ENCODE assay signal across 8 cellular contexts in genomic region chr17:7004398-7005253, GRCh38. TPM values are rescaled to one million over a fixed set of nuclear protein-coding genes. Genes with fewer than 3 reads are reported as not detected.
DNase-seq lines count a peak whose midpoint lies in the region; ATAC-seq, FAIRE-seq and TF ChIP-seq lines count a peak whose summit lies in the region.

No MANE protein-coding gene starts in this region.

- no peak for TF ChIP-seq POLR2A in GM12892 (IDR thresholded peaks at IDR 0.05; ENCODE audit: low read depth, low read length)

- ATAC-seq in GM19328 (IDR thresholded peaks at IDR 0.05; ENCODE audit: unreplicated experiment) (no peak), GM21723 (IDR thresholded peaks at IDR 0.05; ENCODE audit: unreplicated experiment) (no peak)

- FAIRE-seq in GM12892 (lab: Jason Lieb, UNC) = peak; percentile 94

- TF ChIP-seq CTCF in choroid plexus epithelial cell (conservative IDR thresholded peaks at IDR 0.05; ENCODE audit: low read depth, low read length) = peak; percentile 72

- DNase-seq in AML-193 (lab: John Stamatoyannopoulos, UW) = peak; percentile 53 to 56
- DNase-seq in GM12892 (ENCODE audit: insufficient read length) = no peak
- peak; percentile 52 for DNase-seq in NCI-H1092 treated with DMSO at 0.1 percent for 48 hours (lab: John Stamatoyannopoulos, UW)
- peak; percentile 80 for DNase-seq in SHP77 treated with DMSO at 0.1 percent for 48 hours (lab: John Stamatoyannopoulos, UW)
- DNase-seq in choroid plexus epithelial cell (ENCODE audit: low read depth) = peak; percentile 73
- peak; percentile 64 to 78 for DNase-seq in lung microvascular endothelial cell (ENCODE audit: low read depth in 2 of 2)

- H3K4me3 ChIP-seq in choroid plexus epithelial cell (ENCODE audit: low read depth, low read length) = no peak overlapping the region

RNA-seq across cellular contexts. Expression of gene RNASEK, which starts 7.8 kb away (rescaled TPM):
- polyA plus RNA-seq in GM12892 (2012; ENCODE audit: missing spikeins) = 120 TPM
- 34.2 and 60.7 TPM in 2 replicates for total RNA-seq in lung microvascular endothelial cell

RNA-seq across cellular contexts. Expression of gene ALOX12, which starts 8.8 kb away (rescaled TPM):
- polyA plus RNA-seq in GM12892 (2012; ENCODE audit: missing spikeins) = 0.89 TPM
- not detected in 2 replicates for total RNA-seq in lung microvascular endothelial cell

RNA-seq across cellular contexts. Expression of gene BCL6B, which starts 18.2 kb away (rescaled TPM):
- polyA plus RNA-seq in GM12892 (2012; ENCODE audit: missing spikeins) = not detected
- 54.5 and 59.9 TPM in 2 replicates for total RNA-seq in lung microvascular endothelial cell

RNA-seq across cellular contexts. Expression of gene SLC16A13, which starts 31.2 kb away (rescaled TPM):
- polyA plus RNA-seq in GM12892 (2012; ENCODE audit: missing spikeins) = 2.2 TPM
- 1.3 and 2.4 TPM in 2 replicates for total RNA-seq in lung microvascular endothelial cell

RNA-seq across cellular contexts. Expression of gene SLC16A11, which starts 39.3 kb away (rescaled TPM):
- polyA plus RNA-seq in GM12892 (2012; ENCODE audit: missing spikeins) = 0.57 TPM
- 0.22 and 1.2 TPM in 2 replicates for total RNA-seq in lung microvascular endothelial cell
